16 cellular contexts compared by ENCODE assay signal in the genomic region with DNA sequence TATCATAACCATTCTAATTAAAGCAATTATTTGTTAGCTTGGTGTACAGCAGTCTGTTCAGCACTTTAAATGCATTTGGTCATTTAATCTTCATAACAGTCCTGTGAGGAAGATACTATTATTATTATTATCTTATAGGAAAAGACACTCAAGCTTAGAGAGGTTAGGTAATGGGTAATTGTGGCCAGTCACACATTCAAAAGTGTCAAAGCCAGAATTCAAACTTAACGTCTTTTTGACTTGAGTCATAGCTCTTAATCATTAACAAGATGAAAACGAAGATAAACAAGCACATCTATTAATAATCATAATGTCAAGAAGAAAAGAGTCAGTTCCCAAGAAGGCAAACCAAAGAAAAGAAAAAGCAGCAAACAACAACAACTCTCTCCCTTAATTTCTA.
DNase-seq lines count a peak whose midpoint lies in the region; ATAC-seq, FAIRE-seq and TF ChIP-seq lines count a peak whose summit lies in the region.
"Had no signal": no experiment of that assay in that cellular context is flagged by ENCODE, and none has a peak within 500 bp of the region (broad histone marks: within the 10 kb centered on the region; RNA-seq: fewer than 3 reads in every experiment).

No MANE protein-coding gene starts in this region.

- no peaks in the 10 kb centered on the region for H3K36me3 Mint-ChIP-seq in WTC11
- H3K36me3 Mint-ChIP-seq: CD4-positive, alpha-beta memory T cell had no signal

- DNase-seq in ACHN, result peak; percentile 52
- peak; percentile 30 for DNase-seq in RCC 7860 (ENCODE audit: low spot score)
- no peak for DNase-seq in WTC11 (ENCODE audit: low spot score)
- no peak for DNase-seq in NCI-H1092 (lab: John Stamatoyannopoulos, UW)
- DNase-seq: CD4-positive, alpha-beta memory T cell; MV-4-11; NCI-H146; NCI-H345; NCI-H69; PC-3 had no signal

- no peak overlapping the region for H3K4me3 Mint-ChIP-seq in WTC11
- H3K4me3 Mint-ChIP-seq: CD4-positive, alpha-beta memory T cell; GM23338 had no signal

- H3K27ac Mint-ChIP-seq in WTC11, result no peak overlapping the region
- H3K27ac Mint-ChIP-seq: CD4-positive, alpha-beta memory T cell; GM23338 had no signal

- no peaks in the 10 kb centered on the region for H3K9me3 Mint-ChIP-seq in WTC11
- H3K9me3 Mint-ChIP-seq: CD4-positive, alpha-beta memory T cell; GM23338 had no signal

- CTCF ChIA-PET in WTC11 (lab: Charles Lee), result no interaction called here

- in situ Hi-C loops in ACHN (cut with HindIII; ENCODE audit: low pct_ligation_motif_present, low pct_unique_long_range_greater_than_20kb, low sequenced_read_pairs), result no loop called here

- H3K4me1 Mint-ChIP-seq in WTC11, result peaks cover under 1% of the 10 kb centered on the region; the same call in 1 of the 2 replicates
- H3K4me1 Mint-ChIP-seq: CD4-positive, alpha-beta memory T cell had no signal

- ATAC-seq in GM21619 (IDR thresholded peaks at IDR 0.05; ENCODE audit: unreplicated experiment) (peak; percentile 59), WTC11 (no peak), GM19463 (IDR thresholded peaks at IDR 0.05; ENCODE audit: unreplicated experiment) (no peak), HG03045 (IDR thresholded peaks at IDR 0.05; ENCODE audit: unreplicated experiment) (no peak)
- ATAC-seq: GM23338, PC-3 had no signal

- H3K27me3 Mint-ChIP-seq in WTC11 (ENCODE audit: low read depth), result no peaks in the 10 kb centered on the region

- no peak for TF ChIP-seq CTCF in WTC11 (IDR thresholded peaks at IDR 0.05)

- FAIRE-seq in RCC 7860 (lab: Jason Lieb, UNC), result peak; percentile 68
- FAIRE-seq in islet of Langerhans (lab: Jason Lieb, UNC), result peak; percentile 41
- FAIRE-seq: A204.1 had no signal

- POLR2A ChIA-PET in WTC11 (lab: Charles Lee), result no interaction called here

TF ChIP-seq in WTC11, 78 proteins besides CTCF, POLR2A, EP300 and RAD21:
- TF ChIP-seq ZNF232 (CRISPR knock-in tag; IDR thresholded peaks at IDR 0.05), result no peak
- TF ChIP-seq, protein P1, sequence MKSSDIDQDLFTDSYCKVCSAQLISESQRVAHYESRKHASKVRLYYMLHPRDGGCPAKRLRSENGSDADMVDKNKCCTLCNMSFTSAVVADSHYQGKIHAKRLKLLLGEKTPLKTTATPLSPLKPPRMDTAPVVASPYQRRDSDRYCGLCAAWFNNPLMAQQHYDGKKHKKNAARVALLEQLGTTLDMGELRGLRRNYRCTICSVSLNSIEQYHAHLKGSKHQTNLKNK (CRISPR knock-in tag; IDR thresholded peaks at IDR 0.05), result no peak
- TF ChIP-seq NR3C1 (CRISPR knock-in tag; conservative IDR thresholded peaks at IDR 0.05; ENCODE audit: low read depth), result no peak
- TF ChIP-seq, protein P2, sequence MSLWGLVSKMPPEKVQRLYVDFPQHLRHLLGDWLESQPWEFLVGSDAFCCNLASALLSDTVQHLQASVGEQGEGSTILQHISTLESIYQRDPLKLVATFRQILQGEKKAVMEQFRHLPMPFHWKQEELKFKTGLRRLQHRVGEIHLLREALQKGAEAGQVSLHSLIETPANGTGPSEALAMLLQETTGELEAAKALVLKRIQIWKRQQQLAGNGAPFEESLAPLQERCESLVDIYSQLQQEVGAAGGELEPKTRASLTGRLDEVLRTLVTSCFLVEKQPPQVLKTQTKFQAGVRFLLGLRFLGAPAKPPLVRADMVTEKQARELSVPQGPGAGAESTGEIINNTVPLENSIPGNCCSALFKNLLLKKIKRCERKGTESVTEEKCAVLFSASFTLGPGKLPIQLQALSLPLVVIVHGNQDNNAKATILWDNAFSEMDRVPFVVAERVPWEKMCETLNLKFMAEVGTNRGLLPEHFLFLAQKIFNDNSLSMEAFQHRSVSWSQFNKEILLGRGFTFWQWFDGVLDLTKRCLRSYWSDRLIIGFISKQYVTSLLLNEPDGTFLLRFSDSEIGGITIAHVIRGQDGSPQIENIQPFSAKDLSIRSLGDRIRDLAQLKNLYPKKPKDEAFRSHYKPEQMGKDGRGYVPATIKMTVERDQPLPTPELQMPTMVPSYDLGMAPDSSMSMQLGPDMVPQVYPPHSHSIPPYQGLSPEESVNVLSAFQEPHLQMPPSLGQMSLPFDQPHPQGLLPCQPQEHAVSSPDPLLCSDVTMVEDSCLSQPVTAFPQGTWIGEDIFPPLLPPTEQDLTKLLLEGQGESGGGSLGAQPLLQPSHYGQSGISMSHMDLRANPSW (CRISPR knock-in tag; conservative IDR thresholded peaks at IDR 0.05; ENCODE audit: low read depth), result no peak
- TF ChIP-seq, protein P3, sequence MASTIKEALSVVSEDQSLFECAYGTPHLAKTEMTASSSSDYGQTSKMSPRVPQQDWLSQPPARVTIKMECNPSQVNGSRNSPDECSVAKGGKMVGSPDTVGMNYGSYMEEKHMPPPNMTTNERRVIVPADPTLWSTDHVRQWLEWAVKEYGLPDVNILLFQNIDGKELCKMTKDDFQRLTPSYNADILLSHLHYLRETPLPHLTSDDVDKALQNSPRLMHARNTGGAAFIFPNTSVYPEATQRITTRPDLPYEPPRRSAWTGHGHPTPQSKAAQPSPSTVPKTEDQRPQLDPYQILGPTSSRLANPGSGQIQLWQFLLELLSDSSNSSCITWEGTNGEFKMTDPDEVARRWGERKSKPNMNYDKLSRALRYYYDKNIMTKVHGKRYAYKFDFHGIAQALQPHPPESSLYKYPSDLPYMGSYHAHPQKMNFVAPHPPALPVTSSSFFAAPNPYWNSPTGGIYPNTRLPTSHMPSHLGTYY (CRISPR knock-in tag; IDR thresholded peaks at IDR 0.05), result no peak
- TF ChIP-seq, protein P4, sequence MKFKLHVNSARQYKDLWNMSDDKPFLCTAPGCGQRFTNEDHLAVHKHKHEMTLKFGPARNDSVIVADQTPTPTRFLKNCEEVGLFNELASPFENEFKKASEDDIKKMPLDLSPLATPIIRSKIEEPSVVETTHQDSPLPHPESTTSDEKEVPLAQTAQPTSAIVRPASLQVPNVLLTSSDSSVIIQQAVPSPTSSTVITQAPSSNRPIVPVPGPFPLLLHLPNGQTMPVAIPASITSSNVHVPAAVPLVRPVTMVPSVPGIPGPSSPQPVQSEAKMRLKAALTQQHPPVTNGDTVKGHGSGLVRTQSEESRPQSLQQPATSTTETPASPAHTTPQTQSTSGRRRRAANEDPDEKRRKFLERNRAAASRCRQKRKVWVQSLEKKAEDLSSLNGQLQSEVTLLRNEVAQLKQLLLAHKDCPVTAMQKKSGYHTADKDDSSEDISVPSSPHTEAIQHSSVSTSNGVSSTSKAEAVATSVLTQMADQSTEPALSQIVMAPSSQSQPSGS (CRISPR knock-in tag; IDR thresholded peaks at IDR 0.05; ENCODE audit: borderline replicate concordance, low read depth), result no peak
- no peak for TF ChIP-seq ZNF263 (CRISPR knock-in tag; IDR thresholded peaks at IDR 0.05; ENCODE audit: low read depth)
- no peak for TF ChIP-seq ZNF423 (CRISPR knock-in tag; IDR thresholded peaks at IDR 0.05)
- TF ChIP-seq TEAD4 (CRISPR knock-in tag; IDR thresholded peaks at IDR 0.05), result no peak
- TF ChIP-seq, protein P5, sequence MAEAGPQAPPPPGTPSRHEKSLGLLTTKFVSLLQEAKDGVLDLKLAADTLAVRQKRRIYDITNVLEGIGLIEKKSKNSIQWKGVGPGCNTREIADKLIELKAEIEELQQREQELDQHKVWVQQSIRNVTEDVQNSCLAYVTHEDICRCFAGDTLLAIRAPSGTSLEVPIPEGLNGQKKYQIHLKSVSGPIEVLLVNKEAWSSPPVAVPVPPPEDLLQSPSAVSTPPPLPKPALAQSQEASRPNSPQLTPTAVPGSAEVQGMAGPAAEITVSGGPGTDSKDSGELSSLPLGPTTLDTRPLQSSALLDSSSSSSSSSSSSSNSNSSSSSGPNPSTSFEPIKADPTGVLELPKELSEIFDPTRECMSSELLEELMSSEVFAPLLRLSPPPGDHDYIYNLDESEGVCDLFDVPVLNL (CRISPR knock-in tag; IDR thresholded peaks at IDR 0.05; ENCODE audit: borderline replicate concordance, low read depth), result no peak
- no peak for TF ChIP-seq CBFB (CRISPR knock-in tag; IDR thresholded peaks at IDR 0.05; ENCODE audit: low read depth)
TF ChIP-seq in WTC11: peak in this region for 0.

Comparison
In these comparisons a context has a peak if more than half of its experiments do, and no peak if none do; other contexts are left out.
1. DNase-seq: peak in ACHN (single experiment) and RCC 7860 (single experiment); none in WTC11 (single experiment) and NCI-H1092 (single experiment).